8 cellular contexts compared by ENCODE assay signal in genomic region chr19:29212614-29213573, GRCh38. TPM values are rescaled to one million over a fixed set of nuclear protein-coding genes. Genes with fewer than 3 reads are reported as not detected.
A peak's percentile ranks its signal among the peaks of the same experiment; 100 is the strongest.
DNase-seq lines count a peak whose midpoint lies in the region; ATAC-seq and TF ChIP-seq lines count a peak whose summit lies in the region.

UQCRFS1 (minus strand) TSS chr19:29213151; CDS start chr19:29213118, 33 bp downstream.

- ATAC-seq in GM18517 (IDR thresholded peaks at IDR 0.05; ENCODE audit: unreplicated experiment), result peak; percentile 96
- peak; percentile 93 for ATAC-seq in HG03039 (IDR thresholded peaks at IDR 0.05; ENCODE audit: unreplicated experiment)

- H3K27me3 ChIP-seq in rectal smooth muscle tissue (ENCODE audit: control insufficient read depth, insufficient read depth, low read length) (no peaks in the 10 kb centered on the region), vagina (no peaks in the 10 kb centered on the region)

- TF ChIP-seq POLR2A in vagina (IDR thresholded peaks at IDR 0.05), result peak in 1 of 2 donors; percentile 77

- DNase-seq in NCI-H2081 (lab: John Stamatoyannopoulos, UW), result peak; percentile 94 to 95
- DNase-seq in T-helper 9 cell, result peak; percentile 91
- peak; percentile 75 for DNase-seq in astrocyte of the cerebellum (ENCODE audit: low read depth)
- DNase-seq in hepatic stellate cell (ENCODE audit: low spot score), result peak; percentile 90
- no peak for DNase-seq in vagina (ENCODE audit: extremely low spot score in 2 of 2)

- peak within 1 kb of the TSS; percentile 94 for H3K27ac ChIP-seq in rectal smooth muscle tissue (ENCODE audit: low read depth, low read length)
- peak within 1 kb of the TSS; percentile 83 for H3K27ac ChIP-seq in vagina

- in situ Hi-C loops in astrocyte of the cerebellum (cut with HindIII; ENCODE audit: low sequenced_read_pairs), result no loop called here

- H3K36me3 ChIP-seq in rectal smooth muscle tissue (ENCODE audit: control insufficient read depth, insufficient read depth, low read length) (no peaks in the 10 kb centered on the region), vagina (no peaks in the 10 kb centered on the region)

- peaks cover 3% of the 10 kb centered on the region for H3K4me1 ChIP-seq in rectal smooth muscle tissue (ENCODE audit: control insufficient read depth, insufficient read depth, low read length)
- H3K4me1 ChIP-seq in vagina, result peaks cover 28% of the 10 kb centered on the region

- H3K9ac ChIP-seq in rectal smooth muscle tissue (ENCODE audit: low read length), result peak within 1 kb of the TSS; percentile 79

- TF ChIP-seq CTCF in astrocyte of the cerebellum (IDR thresholded peaks at IDR 0.05; ENCODE audit: low read depth, low read length, missing control alignments), result no peak
- TF ChIP-seq CTCF in vagina (IDR thresholded peaks at IDR 0.05), result no peak

- intact Hi-C loops in vagina (cut with DNase I), result no loop called here

- peak within 1 kb of the TSS; percentile 91 for H3K4me3 ChIP-seq in astrocyte of the cerebellum (ENCODE audit: low read depth, low read length)
- H3K4me3 ChIP-seq in rectal smooth muscle tissue (ENCODE audit: low read length), result peak within 1 kb of the TSS; percentile 64
- H3K4me3 ChIP-seq in vagina, result peak within 1 kb of the TSS; percentile 59 to 73

- H3K9me3 ChIP-seq in vagina, result no peaks in the 10 kb centered on the region

RNA-seq across cellular contexts. Expression of gene UQCRFS1, which starts in this region (rescaled TPM):
- total RNA-seq in vagina, result 27.0 TPM

Comparison
In these comparisons a context has a peak if more than half of its experiments do, and no peak if none do; other contexts are left out.
1. DNase-seq: peak in NCI-H2081 (2 of 2), T-helper 9 cell (single experiment), astrocyte of the cerebellum (single experiment) and hepatic stellate cell (single experiment); none in vagina (0 of 2).
2. Peak in every context shown above with its lines, with median percentiles within 50 percentile points of each other: H3K4me3 ChIP-seq.